ENCODE assay signal across 10 cellular contexts in the genomic region with DNA sequence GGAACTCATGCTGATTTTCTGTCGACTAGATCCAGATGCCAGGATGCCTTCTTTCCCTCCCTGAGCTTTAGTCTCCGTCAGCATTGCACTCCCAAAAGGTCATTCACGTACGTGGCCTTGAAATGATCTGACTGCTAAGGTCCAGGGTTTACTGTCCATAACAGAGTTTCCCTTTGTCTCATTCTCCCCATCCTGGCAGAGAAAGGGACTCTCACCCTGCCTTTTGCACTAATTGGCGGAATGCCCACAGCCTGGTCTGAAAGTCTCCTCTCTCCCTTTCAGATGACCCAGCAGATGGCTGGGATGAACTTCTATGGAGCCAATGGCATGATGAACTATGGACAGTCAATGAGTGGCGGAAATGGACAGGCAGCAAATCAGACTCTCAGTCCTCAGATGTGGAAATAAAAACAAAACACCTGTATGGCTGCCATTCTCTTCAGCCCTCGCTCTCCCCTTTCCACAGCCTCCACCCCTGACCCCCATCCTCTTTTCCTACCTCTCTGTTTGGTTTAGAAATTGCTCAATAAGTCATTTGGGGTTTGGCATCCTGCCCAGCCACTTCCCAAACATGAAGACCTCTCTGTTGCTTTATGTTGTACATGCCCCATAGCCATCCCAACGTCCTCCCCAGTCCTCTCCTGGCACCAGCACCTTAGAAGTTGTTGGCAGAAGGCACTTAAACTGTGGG. TPM values are rescaled to one million over a fixed set of nuclear protein-coding genes. Genes with fewer than 3 reads are reported as not detected.
DNase-seq lines count a peak whose midpoint lies in the region; ATAC-seq and TF ChIP-seq lines count a peak whose summit lies in the region.
"Had no signal": no experiment of that assay in that cellular context is flagged by ENCODE, and none has a peak within 500 bp of the region (broad histone marks: within the 10 kb centered on the region; RNA-seq: fewer than 3 reads in every experiment).

No MANE protein-coding gene starts in this region.

- peaks cover 80% of the 10 kb centered on the region for H3K36me3 Mint-ChIP-seq in activated naive CD4-positive, alpha-beta T cell treated with anti-CD3 and anti-CD28 coated beads for 36 hours (ENCODE audit: low read depth)

- H3K4me1 ChIP-seq in SJCRH30 (no peaks in the 10 kb centered on the region), testis (peaks cover 4% of the 10 kb centered on the region)

- peaks cover 15% of the 10 kb centered on the region for H3K4me1 Mint-ChIP-seq in activated naive CD4-positive, alpha-beta T cell treated with anti-CD3 and anti-CD28 coated beads for 36 hours (ENCODE audit: low read depth)

- ATAC-seq in GM21367 (IDR thresholded peaks at IDR 0.05; ENCODE audit: unreplicated experiment): no peak
- no peak for ATAC-seq in HG02571 (IDR thresholded peaks at IDR 0.05; ENCODE audit: unreplicated experiment)

- no peaks in the 10 kb centered on the region for H3K27me3 ChIP-seq in SJCRH30
- H3K27me3 ChIP-seq in testis: no peaks in the 10 kb centered on the region

- peak overlapping the region; percentile 59 for H3K27ac Mint-ChIP-seq in activated naive CD4-positive, alpha-beta T cell treated with anti-CD3 and anti-CD28 coated beads for 36 hours

- TF ChIP-seq CTCF in testis (IDR thresholded peaks at IDR 0.05) (no peak), GM13976 (IDR thresholded peaks at IDR 0.05; ENCODE audit: borderline replicate concordance, control extremely low read depth, extremely low read depth, insufficient read depth, missing control alignments) (no peak)

- H3K27ac ChIP-seq in SJCRH30 (no peak overlapping the region), testis (peak overlapping the region; percentile 29 to 35)
- H3K27ac ChIP-seq: C4-2B, epithelial cell of prostate had no signal

- no peak for TF ChIP-seq POLR2A in testis (IDR thresholded peaks at IDR 0.05)

- 70% methylated on average over 8 of the region's 8 CpGs for WGBS in testis, 2 donors

- DNase-seq in activated naive CD4-positive, alpha-beta T cell treated with anti-CD3 and anti-CD28 coated beads for 36 hours: no peak
- DNase-seq in activated naive CD4-positive, alpha-beta T cell treated with anti-CD3 and anti-CD28 coated beads, Interleukin-2, amount 50 U/mL, for 16 hours: no peak
- DNase-seq in SJCRH30 (peak; percentile 21 to 26), glomerular visceral epithelial cell (ENCODE audit: extremely low spot score) (peak; percentile 4), testis (peak; percentile 49), GM13976 (ENCODE audit: low spot score) (no peak)

- intact Hi-C loops in activated naive CD4-positive, alpha-beta T cell treated with anti-CD3 and anti-CD28 coated beads for 36 hours (cut with micrococcal nuclease): no loop called here
- intact Hi-C loops in testis (cut with DNase I; ENCODE audit: low total_unique reads): no loop called here

- H3K4me3 ChIP-seq in SJCRH30: no peak overlapping the region
- no peak overlapping the region for H3K4me3 ChIP-seq in testis

- H3K27me3 Mint-ChIP-seq in activated naive CD4-positive, alpha-beta T cell treated with anti-CD3 and anti-CD28 coated beads for 36 hours (ENCODE audit: low read depth): no peaks in the 10 kb centered on the region

- H3K9me3 Mint-ChIP-seq in activated naive CD4-positive, alpha-beta T cell treated with anti-CD3 and anti-CD28 coated beads for 36 hours: peaks cover 2% of the 10 kb centered on the region

- no peaks in the 10 kb centered on the region for H3K9me3 ChIP-seq in SJCRH30 (replicated peaks)
- H3K9me3 ChIP-seq in testis: no peaks in the 10 kb centered on the region

- no peak overlapping the region for H3K4me3 Mint-ChIP-seq in activated naive CD4-positive, alpha-beta T cell treated with anti-CD3 and anti-CD28 coated beads for 36 hours

- H3K36me3 ChIP-seq in SJCRH30 (peaks cover 3% of the 10 kb centered on the region; the same call in 1 of the 2 replicates), testis (ENCODE audit: low read depth, missing control alignments) (no peaks in the 10 kb centered on the region)

- CTCF ChIA-PET in activated naive CD4-positive, alpha-beta T cell treated with anti-CD3 and anti-CD28 coated beads for 36 hours (lab: Charles Lee): interaction anchor here (0.6 to 1.0 kb wide), 2 partner anchors 16 to 84 kb away, joined by 3 to 4 read pairs; no protein-coding TSS in a partner anchor

- in situ Hi-C loops in GM13976 (cut with MboI; ENCODE audit: low sequenced_read_pairs, unreplicated experiment): no loop called here

RNA-seq across cellular contexts. Expression of gene ZFP69B, which starts 28.4 kb away (rescaled TPM):
- total RNA-seq in activated naive CD4-positive, alpha-beta T cell treated with anti-CD3 and anti-CD28 coated beads for 36 hours: 10 to 100 TPM; 11.2 to 11.3 TPM
- 6.2 and 8.2 TPM in 2 replicates for total RNA-seq in SJCRH30 (2014; rRNA removed; shearing (Covaris generic))
- total RNA-seq in testis: 1 to 10 TPM; 4.2 to 4.6 TPM
- polyA plus RNA-seq in testis (ENCODE audit: insufficient read depth, low read depth, low replicate concordance): 3.0 TPM

RNA-seq across cellular contexts. Expression of gene SMAP2, which starts 48.3 kb away (rescaled TPM):
- total RNA-seq in activated naive CD4-positive, alpha-beta T cell treated with anti-CD3 and anti-CD28 coated beads for 36 hours: 100 to 1,000 TPM; 390 to 391 TPM
- total RNA-seq in SJCRH30 (2014; rRNA removed; shearing (Covaris generic)): 15.0 and 16.0 TPM in 2 replicates
- total RNA-seq in testis: 10 to 100 TPM; 23.0 to 27.1 TPM
- polyA plus RNA-seq in testis (ENCODE audit: insufficient read depth, low read depth, low replicate concordance): 44.3 TPM

RNA-seq across cellular contexts. Expression of gene ZFP69, which starts 55.3 kb away (rescaled TPM):
- total RNA-seq in activated naive CD4-positive, alpha-beta T cell treated with anti-CD3 and anti-CD28 coated beads for 36 hours: 1 to 10 TPM; 3.5 to 3.8 TPM
- 10.5 and 11.7 TPM in 2 replicates for total RNA-seq in SJCRH30 (2014; rRNA removed; shearing (Covaris generic))
- total RNA-seq in testis: 1 to 10 TPM; 6.7 to 9.3 TPM
- 5.4 TPM for polyA plus RNA-seq in testis (ENCODE audit: insufficient read depth, low read depth, low replicate concordance)

Comparison
In these comparisons a context has a peak if more than half of its experiments do, and no peak if none do; other contexts are left out.
1. DNase-seq: peak in SJCRH30 (2 of 2), glomerular visceral epithelial cell (single experiment) and testis (single experiment); none in activated naive CD4-positive, alpha-beta T cell treated with anti-CD3 and anti-CD28 coated beads for 36 hours (single experiment), activated naive CD4-positive, alpha-beta T cell treated with anti-CD3 and anti-CD28 coated beads, Interleukin-2, amount 50 U/mL, for 16 hours (single experiment) and GM13976 (single experiment).
2. RNA of gene SMAP2, which starts 48.3 kb away (total RNA-seq): 390 to 391 TPM in activated naive CD4-positive, alpha-beta T cell treated with anti-CD3 and anti-CD28 coated beads for 36 hours; 23.0 to 27.1 TPM in testis and 15.0 to 16.0 TPM in SJCRH30; every median in the first group is over 10 times any median in the second.